Comparison of ENCODE assay signal across 8 cellular contexts in genomic region chr22:45671783-45672563, GRCh38. TPM values are rescaled to one million over a fixed set of nuclear protein-coding genes. Genes with fewer than 3 reads are reported as not detected.
A peak's percentile ranks its signal among the peaks of the same experiment; 100 is the strongest.
DNase-seq lines count a peak whose midpoint lies in the region; TF ChIP-seq lines count a peak whose summit lies in the region.

Gene ATXN10 (plus strand): TSS chr22:45671834. CDS start chr22:45672064, 230 bp downstream.

- H3K27ac ChIP-seq in esophagus (ENCODE audit: low read depth in 2 of 2, low read length in 1 of 2) (peak within 1 kb of the TSS; percentile 61 to 81), mucosa of rectum (ENCODE audit: low read depth in 2 of 2, low read length in 2 of 2) (peak within 1 kb of the TSS; percentile 61 to 65)

- TF ChIP-seq CTCF in AG09309 (IDR thresholded peaks at IDR 0.05; ENCODE audit: control insufficient read depth, insufficient read depth, low read depth, low read length, missing control alignments): no peak

- WGBS in esophagus, 2 donors: 0 to 1% methylated on average over 67 to 89 of the region's 89 CpGs

- H3K4me3 ChIP-seq in AG09309 (ENCODE audit: control insufficient read depth, low read depth, low read length) (peak within 1 kb of the TSS; percentile 95), esophagus (ENCODE audit: low read depth in 1 of 2, low read length in 2 of 2) (peak within 1 kb of the TSS; percentile 79 to 90), mucosa of rectum (ENCODE audit: low read length in 2 of 2) (peak within 1 kb of the TSS; percentile 84 to 92)

- H3K36me3 ChIP-seq in esophagus (ENCODE audit: control insufficient read depth in 2 of 2, insufficient read depth in 2 of 2, low read length in 1 of 2) (no peaks in the 10 kb centered on the region), mucosa of rectum (ENCODE audit: control insufficient read depth in 2 of 2, insufficient read depth in 2 of 2, low read length in 2 of 2) (no peaks in the 10 kb centered on the region)

- H3K4me1 ChIP-seq in esophagus (ENCODE audit: control insufficient read depth in 2 of 2, insufficient read depth in 2 of 2, low read length in 1 of 2) (peaks cover 0 to 6% of the 10 kb centered on the region in 2 donors), mucosa of rectum (ENCODE audit: control insufficient read depth in 2 of 2, insufficient read depth in 2 of 2, low read length in 2 of 2) (peaks cover 6 to 14% of the 10 kb centered on the region in 2 donors)

- H3K9me3 ChIP-seq in esophagus (ENCODE audit: control insufficient read depth in 2 of 2, insufficient read depth in 1 of 2, low read depth in 1 of 2, low read length in 1 of 2) (no peaks in the 10 kb centered on the region), mucosa of rectum (ENCODE audit: control insufficient read depth in 2 of 2, low read length in 2 of 2) (no peaks in the 10 kb centered on the region)

- H3K27me3 ChIP-seq in esophagus (ENCODE audit: control insufficient read depth in 1 of 2, insufficient read depth in 2 of 2, low read length in 2 of 2) (no peaks in the 10 kb centered on the region), mucosa of rectum (ENCODE audit: control insufficient read depth in 2 of 2, insufficient read depth in 2 of 2, low read length in 2 of 2) (no peaks in the 10 kb centered on the region)

- peak; percentile 27 for DNase-seq in AG09309 (ENCODE audit: low read depth)
- DNase-seq in GM19238 (ENCODE audit: insufficient read length, low spot score): peak; percentile 62
- peak; percentile 75 for DNase-seq in HT1080 (ENCODE audit: low read depth)
- DNase-seq in OCI-M1 (lab: John Stamatoyannopoulos, UW): peak; percentile 81
- DNase-seq in activated T-cell treated with anti-CD3 and anti-CD28 coated beads for 48 hours (ENCODE audit: low read depth): peak; percentile 66
- DNase-seq in stimulated activated CD8-positive, alpha-beta memory T cell treated with anti-CD3 and anti-CD28 coated beads, Interleukin-4, amount 100 ng/mL, for 24 hours (ENCODE audit: low read depth): peak; percentile 62

- H3K9ac ChIP-seq in mucosa of rectum (ENCODE audit: low read depth in 1 of 2, low read length in 2 of 2): peak within 1 kb of the TSS; percentile 86 to 90

RNA-seq across cellular contexts. Expression of gene ATXN10, which starts in this region (rescaled TPM):
- 31.0 and 44.1 TPM in 2 replicates for total RNA-seq in HT1080 (2014; rRNA removed; shearing (Covaris generic))
- polyA plus RNA-seq in HT1080 (2015; cell fraction: cytosol; rRNA removed): 167 and 192 TPM in 2 replicates
- polyA plus RNA-seq in HT1080 (2015; cell fraction: nucleus; rRNA removed): 154 and 160 TPM in 2 replicates
- polyA plus RNA-seq in esophagus: 10 to 100 TPM; 23.1 to 82.7 TPM

Comparison
In these comparisons a context has a peak if more than half of its experiments do, and no peak if none do; other contexts are left out.
1. Peak in every context shown above with its lines: DNase-seq, H3K4me3 ChIP-seq and H3K27ac ChIP-seq.
2. DNase-seq: peak in every context shown above with its lines; median percentile 81 in OCI-M1; 75 in HT1080; 66 in activated T-cell treated with anti-CD3 and anti-CD28 coated beads for 48 hours; 62 in GM19238; 62 in stimulated activated CD8-positive, alpha-beta memory T cell treated with anti-CD3 and anti-CD28 coated beads, Interleukin-4, amount 100 ng/mL, for 24 hours; 27 in AG09309.